ENCODE assay signal across 8 cellular contexts in genomic region chr10:110005716-110006115, GRCh38. TPM values are rescaled to one million over a fixed set of nuclear protein-coding genes. Genes with fewer than 3 reads are reported as not detected.
DNase-seq lines count a peak whose midpoint lies in the region; ATAC-seq, FAIRE-seq and TF ChIP-seq lines count a peak whose summit lies in the region.

No MANE protein-coding gene starts in this region.

- whole genome bisulfite sequencing in esophagus, 2 donors: 33 to 53% methylated on average over 8 of the region's 8 CpGs

- H2AFZ ChIP-seq in neural progenitor cell (replicated peaks): no peak overlapping the region

- H3K4me1 ChIP-seq in esophagus (ENCODE audit: control insufficient read depth in 2 of 2, insufficient read depth in 2 of 2, low read length in 1 of 2) (no peaks in the 10 kb centered on the region), neural progenitor cell (peaks cover 34% of the 10 kb centered on the region)

- no peaks in the 10 kb centered on the region for H3K36me3 Mint-ChIP-seq in neural progenitor cell
- H3K36me3 Mint-ChIP-seq in immature natural killer cell: no peaks in the 10 kb centered on the region

- H3K4me1 Mint-ChIP-seq in neural progenitor cell (peaks cover 38% of the 10 kb centered on the region), immature natural killer cell (peaks cover 21 to 22% of the 10 kb centered on the region in 2 donors)

- peak overlapping the region; percentile 20 to 27 for H3K27ac ChIP-seq in esophagus (ENCODE audit: low read depth in 2 of 2, low read length in 1 of 2)
- H3K27ac ChIP-seq in neural progenitor cell: no peak overlapping the region

- ATAC-seq in HG02798 (IDR thresholded peaks at IDR 0.05; ENCODE audit: poor library complexity, unreplicated experiment): no peak
- no peak for ATAC-seq in GM21717 (IDR thresholded peaks at IDR 0.05; ENCODE audit: unreplicated experiment)

- peak overlapping the region; percentile 81 for H3K4me2 ChIP-seq in neural progenitor cell

- no peaks in the 10 kb centered on the region for H3K9me3 Mint-ChIP-seq in neural progenitor cell
- no peaks in the 10 kb centered on the region for H3K9me3 Mint-ChIP-seq in immature natural killer cell

- H3K79me2 ChIP-seq in neural progenitor cell (ENCODE audit: low read depth): peaks cover 24% of the 10 kb centered on the region

- no peak for TF ChIP-seq CTCF in neural progenitor cell (IDR thresholded peaks at IDR 0.05)

- no peak for FAIRE-seq in GM12892 (lab: Jason Lieb, UNC)

- TF ChIP-seq POLR2A in GM12892 (IDR thresholded peaks at IDR 0.05; ENCODE audit: low read depth, low read length): no peak

- no peaks in the 10 kb centered on the region for H3K27me3 Mint-ChIP-seq in neural progenitor cell (ENCODE audit: insufficient read depth, low read depth)
- H3K27me3 Mint-ChIP-seq in immature natural killer cell (ENCODE audit: low read depth in 3 of 3): peaks cover 0 to 2% (median 2%) of the 10 kb centered on the region in 3 donors

- peaks cover 39% of the 10 kb centered on the region for H3F3A ChIP-seq in neural progenitor cell (ENCODE audit: low read depth)

- no peak overlapping the region for H3K4me3 Mint-ChIP-seq in neural progenitor cell
- H3K4me3 Mint-ChIP-seq in immature natural killer cell: no peak overlapping the region

- no peaks in the 10 kb centered on the region for H3K27me3 ChIP-seq in esophagus (ENCODE audit: control insufficient read depth in 1 of 2, insufficient read depth in 2 of 2, low read length in 2 of 2)
- peaks cover 16% of the 10 kb centered on the region for H3K27me3 ChIP-seq in neural progenitor cell

- H3K27ac Mint-ChIP-seq in neural progenitor cell: no peak overlapping the region
- H3K27ac Mint-ChIP-seq in immature natural killer cell: no peak overlapping the region

- no peaks in the 10 kb centered on the region for H3K36me3 ChIP-seq in esophagus (ENCODE audit: control insufficient read depth in 2 of 2, insufficient read depth in 2 of 2, low read length in 1 of 2)
- no peaks in the 10 kb centered on the region for H3K36me3 ChIP-seq in neural progenitor cell

- H3K4me3 ChIP-seq in esophagus (ENCODE audit: low read depth in 1 of 2, low read length in 2 of 2) (peak overlapping the region in 1 of 2 donors; percentile 8), neural progenitor cell (peak overlapping the region; percentile 89)

- peak; percentile 8 for DNase-seq in DMS 273 treated with DMSO at 0.1 percent for 48 hours (lab: John Stamatoyannopoulos, UW)
- DNase-seq in NCI-H460 (ENCODE audit: extremely low read depth, low read depth): peak; percentile 15
- peak; percentile 56 for DNase-seq in neural progenitor cell (ENCODE audit: low spot score)
- DNase-seq in GM12892 (ENCODE audit: insufficient read length): no peak
- no peak for DNase-seq in immature natural killer cell

- H3K9ac ChIP-seq in neural progenitor cell: no peak overlapping the region

- H4K20me1 ChIP-seq in neural progenitor cell (ENCODE audit: low read depth): peaks cover 23% of the 10 kb centered on the region

- no peaks in the 10 kb centered on the region for H3K9me3 ChIP-seq in esophagus (ENCODE audit: control insufficient read depth in 2 of 2, insufficient read depth in 1 of 2, low read depth in 1 of 2, low read length in 1 of 2)
- no peaks in the 10 kb centered on the region for H3K9me3 ChIP-seq in neural progenitor cell (ENCODE audit: low read depth)

RNA-seq across cellular contexts. Expression of gene ADD3, which starts 2.1 kb away (rescaled TPM):
- total RNA-seq in NCI-H460 (2014; rRNA removed; shearing (Covaris generic)): 68.3 and 69.4 TPM in 2 replicates
- 47.8 and 50.9 TPM in 2 replicates for polyA plus RNA-seq in NCI-H460 (2014; cell fraction: nucleus; rRNA removed)
- polyA plus RNA-seq in esophagus (10 to 100 TPM; 20.0 to 24.0 TPM), immature natural killer cell (100 to 1,000 TPM; 336 to 513 (median 447) TPM)
- 202 and 345 TPM in 2 replicates for total RNA-seq in neural progenitor cell (ENCODE audit: low replicate concordance)
- polyA plus RNA-seq in GM12892 (2012; ENCODE audit: missing spikeins): 20.9 TPM

Comparison
In these comparisons a context has a peak if more than half of its experiments do, and no peak if none do; other contexts are left out.
1. DNase-seq: peak in DMS 273 treated with DMSO at 0.1 percent for 48 hours (single experiment), NCI-H460 (single experiment) and neural progenitor cell (single experiment); none in GM12892 (single experiment) and immature natural killer cell (0 of 3).